Comparison of ENCODE assay signal across 1 cellular context in genomic region chr4:186829740-186830449, GRCh38.
TF ChIP-seq lines count a peak whose summit lies in the region.

No MANE protein-coding gene starts in this region.

TF ChIP-seq in HepG2, 621 proteins besides CTCF, POLR2A, EP300 and RAD21 (continued from another document and continues in another):
- TF ChIP-seq ZNF547 (CRISPR knock-in tag; IDR thresholded peaks at IDR 0.05) (no peak), EED (CRISPR knock-in tag; IDR thresholded peaks at IDR 0.05) (no peak), NAIF1 (CRISPR knock-in tag; IDR thresholded peaks at IDR 0.05; ENCODE audit: borderline replicate concordance) (no peak), ARID3A (IDR thresholded peaks at IDR 0.05; ENCODE audit: low read depth, low read length) (no peak), ZNF512B (CRISPR knock-in tag; IDR thresholded peaks at IDR 0.05; ENCODE audit: borderline replicate concordance) (no peak), NFE2L1 (CRISPR knock-in tag; IDR thresholded peaks at IDR 0.05; ENCODE audit: borderline replicate concordance) (no peak), ZBTB25 (CRISPR knock-in tag; IDR thresholded peaks at IDR 0.05) (no peak), ZNF24 (IDR thresholded peaks at IDR 0.05) (no peak), BORCS8-MEF2B (CRISPR knock-in tag; IDR thresholded peaks at IDR 0.05) (no peak), RAD51 (IDR thresholded peaks at IDR 0.05; ENCODE audit: borderline replicate concordance) (no peak), SPEN (CRISPR knock-in tag; IDR thresholded peaks at IDR 0.05; ENCODE audit: low read depth) (no peak), MAX (IDR thresholded peaks at IDR 0.05) (no peak), REST (IDR thresholded peaks at IDR 0.05; ENCODE audit: borderline replicate concordance in 1 of 2, low read depth in 1 of 2, low read length in 2 of 2) (no peak), CENPT (CRISPR knock-in tag; IDR thresholded peaks at IDR 0.05; ENCODE audit: low read depth) (no peak), NCOR1 (IDR thresholded peaks at IDR 0.05; ENCODE audit: borderline replicate concordance, low read length) (no peak), ZBTB43 (CRISPR knock-in tag; conservative IDR thresholded peaks at IDR 0.05) (no peak), ZNF576 (CRISPR knock-in tag; IDR thresholded peaks at IDR 0.05) (no peak), TFDP1 (CRISPR knock-in tag; IDR thresholded peaks at IDR 0.05; ENCODE audit: borderline replicate concordance) (no peak), DPF2 (CRISPR knock-in tag; IDR thresholded peaks at IDR 0.05; ENCODE audit: borderline replicate concordance, low read depth) (no peak), RXRA (CRISPR knock-in tag; IDR thresholded peaks at IDR 0.05) (no peak; the same call in 1 of the 2 replicates), ZFAT (CRISPR knock-in tag; conservative IDR thresholded peaks at IDR 0.05) (no peak), GABPB1 (CRISPR knock-in tag; IDR thresholded peaks at IDR 0.05) (no peak), CCDC6 (CRISPR knock-in tag; IDR thresholded peaks at IDR 0.05) (no peak), ZSCAN21 (CRISPR knock-in tag; IDR thresholded peaks at IDR 0.05; ENCODE audit: borderline replicate concordance) (no peak), ZMYM3 (CRISPR knock-in tag; IDR thresholded peaks at IDR 0.05) (no peak), SALL2 (CRISPR knock-in tag; IDR thresholded peaks at IDR 0.05) (no peak), ZNF292 (CRISPR knock-in tag; IDR thresholded peaks at IDR 0.05; ENCODE audit: borderline replicate concordance, low read depth) (no peak), SOX5 (CRISPR knock-in tag; IDR thresholded peaks at IDR 0.05; ENCODE audit: borderline replicate concordance) (peak; percentile 33; the same call in 1 of the 2 replicates), MAFF (IDR thresholded peaks at IDR 0.05; ENCODE audit: low read depth, low read length) (peak; percentile 33; the same call in 1 of the 2 replicates), ZNF704 (CRISPR knock-in tag; IDR thresholded peaks at IDR 0.05; ENCODE audit: borderline replicate concordance) (no peak), ZNF816 (CRISPR knock-in tag; IDR thresholded peaks at IDR 0.05; ENCODE audit: borderline replicate concordance) (no peak), GATAD1 (CRISPR knock-in tag; IDR thresholded peaks at IDR 0.05) (no peak), POLR2G (IDR thresholded peaks at IDR 0.05; ENCODE audit: low read depth, low read length) (no peak), HOXA3 (CRISPR knock-in tag; IDR thresholded peaks at IDR 0.05) (no peak), POGK (CRISPR knock-in tag; conservative IDR thresholded peaks at IDR 0.05) (no peak), SAFB2 (CRISPR knock-in tag; IDR thresholded peaks at IDR 0.05; ENCODE audit: borderline replicate concordance, low read depth) (no peak), TRIM24 (CRISPR knock-in tag; IDR thresholded peaks at IDR 0.05) (no peak), ZIK1 (CRISPR knock-in tag; IDR thresholded peaks at IDR 0.05; ENCODE audit: borderline replicate concordance, low read depth) (no peak), SALL1 (CRISPR knock-in tag; IDR thresholded peaks at IDR 0.05) (peak; percentile 36; the same call in 1 of the 2 replicates), PLRG1 (conservative IDR thresholded peaks at IDR 0.05) (no peak), ZFP36L1 (CRISPR knock-in tag; IDR thresholded peaks at IDR 0.05) (no peak), ZBTB39 (CRISPR knock-in tag; IDR thresholded peaks at IDR 0.05) (no peak), CREB1 (IDR thresholded peaks at IDR 0.05) (peak; percentile 47; the same call in 1 of the 2 replicates), CREB1 (CRISPR knock-in tag; IDR thresholded peaks at IDR 0.05) (peak; percentile 76), AGO1 (IDR thresholded peaks at IDR 0.05; ENCODE audit: low read depth, low read length, poor library complexity, severe bottlenecking) (no peak), RXRB (CRISPR knock-in tag; IDR thresholded peaks at IDR 0.05; ENCODE audit: borderline replicate concordance) (peak; percentile 89), ZNF282 (IDR thresholded peaks at IDR 0.05; ENCODE audit: partially characterized antibody) (no peak), DBP (CRISPR knock-in tag; IDR thresholded peaks at IDR 0.05; ENCODE audit: not compliant biosample characterization) (no peak), KDM6A (CRISPR knock-in tag; IDR thresholded peaks at IDR 0.05; ENCODE audit: low read depth) (no peak), STAT5B (CRISPR knock-in tag; IDR thresholded peaks at IDR 0.05) (no peak)
